In genomic region chr10:6014241-6014761, GRCh38 we compare ENCODE assay signal across 8 cellular contexts. TPM values are rescaled to one million over a fixed set of nuclear protein-coding genes. Genes with fewer than 3 reads are reported as not detected.
DNase-seq lines count a peak whose midpoint lies in the region; ATAC-seq and TF ChIP-seq lines count a peak whose summit lies in the region.

No MANE protein-coding gene starts in this region.

- no peaks in the 10 kb centered on the region for H3F3A ChIP-seq in neural cell (ENCODE audit: insufficient read depth, low read length, poor library complexity, severe bottlenecking)

- H3K36me3 Mint-ChIP-seq in activated T-cell treated with anti-CD3 and anti-CD28 coated beads, Interleukin-2, amount 50 U/mL, for 24 hours (ENCODE audit: low read depth), result peaks cover 83% of the 10 kb centered on the region

- H3K4me2 ChIP-seq in neural cell (ENCODE audit: low read length), result no peak overlapping the region

- peak; percentile 49 for DNase-seq in Caki2 (ENCODE audit: low read depth)
- peak; percentile 45 for DNase-seq in NCI-H748 (lab: John Stamatoyannopoulos, UW; ENCODE audit: unreplicated experiment)
- no peak for DNase-seq in activated T-cell treated with anti-CD3 and anti-CD28 coated beads, Interleukin-2, amount 50 U/mL, for 24 hours
- peak; percentile 65 for DNase-seq in fibroblast of peridontal ligament (ENCODE audit: extremely low read depth)

- H3K4me1 Mint-ChIP-seq in activated T-cell treated with anti-CD3 and anti-CD28 coated beads, Interleukin-2, amount 50 U/mL, for 24 hours (ENCODE audit: low read depth), result peaks cover 80% of the 10 kb centered on the region

- TF ChIP-seq RAD21 in neural cell (conservative IDR thresholded peaks at IDR 0.05), result no peak

- H3K36me3 ChIP-seq in neural cell (ENCODE audit: insufficient read depth, low read length), result no peaks in the 10 kb centered on the region

- H3K9me3 ChIP-seq in neural cell (ENCODE audit: low read length), result no peaks in the 10 kb centered on the region

- no peaks in the 10 kb centered on the region for H4K20me1 ChIP-seq in neural cell (ENCODE audit: insufficient read depth)

- H3K27ac Mint-ChIP-seq in activated T-cell treated with anti-CD3 and anti-CD28 coated beads, Interleukin-2, amount 50 U/mL, for 24 hours, result peak overlapping the region; percentile 86

- ATAC-seq in GM21717 (IDR thresholded peaks at IDR 0.05; ENCODE audit: unreplicated experiment) (peak; percentile 67), GM21737 (IDR thresholded peaks at IDR 0.05; ENCODE audit: unreplicated experiment) (no peak), HG03135 (IDR thresholded peaks at IDR 0.05; ENCODE audit: unreplicated experiment) (no peak)

- H3K4me3 Mint-ChIP-seq in activated T-cell treated with anti-CD3 and anti-CD28 coated beads, Interleukin-2, amount 50 U/mL, for 24 hours, result peak overlapping the region; percentile 30

- H3K9me3 Mint-ChIP-seq in activated T-cell treated with anti-CD3 and anti-CD28 coated beads, Interleukin-2, amount 50 U/mL, for 24 hours, result no peaks in the 10 kb centered on the region

- no peaks in the 10 kb centered on the region for H3K27me3 ChIP-seq in neural cell (ENCODE audit: insufficient read depth, low read depth, low read length)

- no peak overlapping the region for H3K4me3 ChIP-seq in neural cell (ENCODE audit: low read length)

- H3K27ac ChIP-seq in neural cell (ENCODE audit: low read length), result no peak overlapping the region

- H3K9ac ChIP-seq in neural cell (ENCODE audit: low read length), result no peak overlapping the region

- H3K27me3 Mint-ChIP-seq in activated T-cell treated with anti-CD3 and anti-CD28 coated beads, Interleukin-2, amount 50 U/mL, for 24 hours, result no peaks in the 10 kb centered on the region

- in situ Hi-C loops in Caki2 (cut with HindIII; ENCODE audit: low pct_unique_long_range_greater_than_20kb, low sequenced_read_pairs), result no loop called here

- H3K79me2 ChIP-seq in neural cell (replicated peaks; ENCODE audit: insufficient read depth, low read length), result no peaks in the 10 kb centered on the region

- H3K9me2 ChIP-seq in neural cell (ENCODE audit: insufficient read depth, low read length), result no peaks in the 10 kb centered on the region

- no peak for TF ChIP-seq EP300 in neural cell (conservative IDR thresholded peaks at IDR 0.05; ENCODE audit: poor library complexity, severe bottlenecking)

- H2AFZ ChIP-seq in neural cell (ENCODE audit: low read depth, low read length), result no peak overlapping the region

- TF ChIP-seq CTCF in neural cell (IDR thresholded peaks at IDR 0.05; ENCODE audit: poor library complexity, severe bottlenecking), result peak; percentile 39

TF ChIP-seq in neural cell, 6 proteins besides CTCF, POLR2A, EP300 and RAD21:
- peak; percentile 34 for TF ChIP-seq SMC3 (conservative IDR thresholded peaks at IDR 0.05; ENCODE audit: poor library complexity)
- no peak for TF ChIP-seq EZH2 (IDR thresholded peaks at IDR 0.05; ENCODE audit: borderline replicate concordance, insufficient read depth, low read length, poor library complexity, severe bottlenecking)

RNA-seq across cellular contexts. Expression of gene IL15RA, which starts 37.0 kb away (rescaled TPM):
- 20.9 and 49.6 TPM in 2 replicates for total RNA-seq in Caki2 (2014; rRNA removed; shearing (Covaris generic); ENCODE audit: low replicate concordance)
- polyA plus RNA-seq in neural cell, result not detected in 2 replicates
- not detected in 2 replicates for polyA minus RNA-seq in neural cell

RNA-seq across cellular contexts. Expression of gene IL2RA, which starts 47.9 kb away (rescaled TPM):
- not detected in 2 replicates for total RNA-seq in Caki2 (2014; rRNA removed; shearing (Covaris generic); ENCODE audit: low replicate concordance)
- polyA plus RNA-seq in neural cell, result not detected in 2 replicates
- not detected in 2 replicates for polyA minus RNA-seq in neural cell
